2 cellular contexts compared by ENCODE assay signal in genomic region chr22:40206561-40206960, GRCh38.
TF ChIP-seq lines count a peak whose summit lies in the region.

No MANE protein-coding gene starts in this region.

TF ChIP-seq in IMR-90, 13 proteins besides CTCF, POLR2A, EP300 and RAD21:
- TF ChIP-seq NFE2L2 (IDR thresholded peaks at IDR 0.05; ENCODE audit: low read depth, low read length): no peak
- no peak for TF ChIP-seq SMC3 (IDR thresholded peaks at IDR 0.05; ENCODE audit: low read depth, low read length)
- TF ChIP-seq CEBPB (IDR thresholded peaks at IDR 0.05; ENCODE audit: low read depth, low read length): no peak
- no peak for TF ChIP-seq RCOR1 (IDR thresholded peaks at IDR 0.05; ENCODE audit: insufficient replicate concordance, low read length)
- TF ChIP-seq ELK1 (IDR thresholded peaks at IDR 0.05; ENCODE audit: borderline replicate concordance, low read depth, low read length): no peak
TF ChIP-seq in IMR-90: peak in this region for 0.

TF ChIP-seq in H1, 55 proteins besides CTCF, POLR2A, EP300 and RAD21:
- TF ChIP-seq RXRA (IDR thresholded peaks at IDR 0.05; ENCODE audit: insufficient read depth, low read depth, low read length): no peak
- TF ChIP-seq TAF1 (IDR thresholded peaks at IDR 0.05; ENCODE audit: low read depth, low read length): no peak
- TF ChIP-seq TBP (IDR thresholded peaks at IDR 0.05; ENCODE audit: low read depth, low read length): no peak
- TF ChIP-seq BCL11A (IDR thresholded peaks at IDR 0.05; ENCODE audit: low read depth in 2 of 2, low read length in 2 of 2): no peak
- TF ChIP-seq GTF2F1 (IDR thresholded peaks at IDR 0.05; ENCODE audit: borderline replicate concordance, low read depth, low read length): no peak
- TF ChIP-seq JUND (IDR thresholded peaks at IDR 0.05; ENCODE audit: low read length): no peak
- TF ChIP-seq KDM5A (IDR thresholded peaks at IDR 0.05; ENCODE audit: low read length): no peak
- TF ChIP-seq TEAD4 (IDR thresholded peaks at IDR 0.05; ENCODE audit: low read depth, low read length): no peak
- TF ChIP-seq HDAC2 (IDR thresholded peaks at IDR 0.05; ENCODE audit: borderline replicate concordance in 1 of 2, low read depth in 2 of 2, low read length in 2 of 2): no peak
- TF ChIP-seq ATF3 (IDR thresholded peaks at IDR 0.05; ENCODE audit: insufficient read depth, low read depth, low read length): no peak
- TF ChIP-seq, protein P1, sequence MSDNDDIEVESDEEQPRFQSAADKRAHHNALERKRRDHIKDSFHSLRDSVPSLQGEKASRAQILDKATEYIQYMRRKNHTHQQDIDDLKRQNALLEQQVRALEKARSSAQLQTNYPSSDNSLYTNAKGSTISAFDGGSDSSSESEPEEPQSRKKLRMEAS (IDR thresholded peaks at IDR 0.05): no peak
- TF ChIP-seq SIRT6 (IDR thresholded peaks at IDR 0.05; ENCODE audit: low read length): no peak
TF ChIP-seq in H1: peak in this region for 0.
